In the genomic region with DNA sequence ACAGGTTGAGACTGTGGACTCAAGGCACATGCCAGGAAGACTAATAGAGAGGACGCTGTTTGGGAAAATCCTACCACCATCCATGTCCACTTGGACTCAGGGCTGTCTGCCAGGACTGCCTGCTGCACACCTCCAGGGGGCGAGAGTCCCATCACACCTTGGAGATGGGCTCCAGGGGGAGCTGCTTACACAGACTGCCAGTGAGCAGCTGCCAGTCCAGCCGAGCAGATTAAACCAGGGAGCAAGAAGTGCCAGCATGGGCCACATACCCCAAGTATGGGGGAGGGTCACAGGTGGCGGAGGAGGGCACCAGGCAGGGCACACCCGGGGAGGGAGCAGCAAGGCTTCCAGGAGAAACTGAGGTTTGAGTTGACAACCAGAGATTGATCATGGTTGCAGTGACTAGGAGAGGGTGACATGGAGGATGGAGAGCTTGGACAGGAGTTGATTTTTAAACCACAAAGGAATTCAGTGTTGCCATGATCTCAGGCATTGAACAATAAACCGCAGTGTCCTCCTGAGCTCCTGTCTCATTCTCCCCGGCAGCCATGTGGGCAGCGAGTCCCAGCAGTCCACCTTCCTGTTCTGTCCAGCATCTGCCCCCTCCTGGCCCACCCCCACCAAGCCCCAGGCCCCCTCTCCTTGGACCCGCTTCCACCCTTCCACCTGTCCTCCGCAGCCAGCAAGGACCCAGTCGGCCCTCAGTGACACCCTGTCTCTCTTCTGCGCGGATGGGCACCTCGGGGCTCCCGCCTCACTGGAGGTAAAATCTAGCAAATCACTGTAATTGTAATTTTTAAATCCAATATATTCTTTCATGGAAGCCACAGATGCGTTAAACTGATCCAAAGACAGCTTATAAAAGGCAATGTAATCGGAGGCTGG, we compare ENCODE assay signal across 10 cellular contexts. TPM values are rescaled to one million over a fixed set of nuclear protein-coding genes. Genes with fewer than 3 reads are reported as not detected.
DNase-seq lines count a peak whose midpoint lies in the region; ATAC-seq and TF ChIP-seq lines count a peak whose summit lies in the region.
"Had no signal": no experiment of that assay in that cellular context is flagged by ENCODE, and none has a peak within 500 bp of the region (broad histone marks: within the 10 kb centered on the region; RNA-seq: fewer than 3 reads in every experiment).

No MANE protein-coding gene starts in this region.

- WGBS in stomach, 5 donors: 62 to 73% (median 66%) methylated on average over 17 of the region's 17 CpGs
- 64 to 70% methylated on average over 17 of the region's 17 CpGs for WGBS in tibial nerve, 2 donors

- CTCF ChIA-PET in CD8-positive, alpha-beta memory T cell (lab: Charles Lee): interaction anchor here (0.7 to 4.8 kb wide), 10 partner anchors 12 to 222 kb away, joined by 3 to 94 read pairs (median 4); no protein-coding TSS in a partner anchor

- no peak overlapping the region for H3K4me3 ChIP-seq in LNCaP clone FGC (ENCODE audit: low read depth, low read length)
- H3K4me3 ChIP-seq in stomach: no peak overlapping the region
- no peak overlapping the region for H3K4me3 ChIP-seq in tibial nerve
- no peak overlapping the region for H3K4me3 ChIP-seq in CD8-positive, alpha-beta memory T cell (ENCODE audit: low read length)

- POLR2A ChIA-PET in CD8-positive, alpha-beta memory T cell (lab: Charles Lee): no interaction called here

- ATAC-seq in natural killer cell treated with Interleukin-12 subunit alpha and Interleukin-12 subunit beta and Interleukin-15 and Interleukin-18, amount 100 ng/mL, for 72 hours: no peak
- ATAC-seq in natural killer cell: no peak
- no peak for ATAC-seq in GM21423 (IDR thresholded peaks at IDR 0.05; ENCODE audit: unreplicated experiment)

- TF ChIP-seq EP300 in stomach (IDR thresholded peaks at IDR 0.05): no peak
- TF ChIP-seq EP300 in tibial nerve (IDR thresholded peaks at IDR 0.05): no peak

- H3K36me3 Mint-ChIP-seq in natural killer cell treated with Interleukin-12 subunit alpha and Interleukin-12 subunit beta and Interleukin-15 and Interleukin-18, amount 100 ng/mL, for 72 hours: no peaks in the 10 kb centered on the region
- H3K36me3 Mint-ChIP-seq in natural killer cell (no peaks in the 10 kb centered on the region), chondrocyte (ENCODE audit: low read depth) (no peaks in the 10 kb centered on the region)
- no peaks in the 10 kb centered on the region for H3K36me3 Mint-ChIP-seq in CD8-positive, alpha-beta memory T cell
- H3K36me3 Mint-ChIP-seq: mesothelial cell of epicardium had no signal

- no peak for TF ChIP-seq CTCF in natural killer cell (IDR thresholded peaks at IDR 0.05)
- peak; percentile 39 for TF ChIP-seq CTCF in LNCaP clone FGC (IDR thresholded peaks at IDR 0.05; ENCODE audit: control insufficient read depth, extremely low read depth, insufficient read depth)
- TF ChIP-seq CTCF in chondrocyte (IDR thresholded peaks at IDR 0.05): no peak
- no peak for TF ChIP-seq CTCF in stomach (IDR thresholded peaks at IDR 0.05)
- TF ChIP-seq CTCF in tibial nerve (IDR thresholded peaks at IDR 0.05): no peak

- peak; percentile 50 for DNase-seq in natural killer cell treated with Interleukin-12 subunit alpha and Interleukin-12 subunit beta and Interleukin-15 and Interleukin-18, amount 100 ng/mL, for 72 hours (ENCODE audit: low spot score)
- DNase-seq in natural killer cell: no peak
- no peak for DNase-seq in LNCaP clone FGC (ENCODE audit: low read depth)
- peak; percentile 72 for DNase-seq in chondrocyte (ENCODE audit: low spot score)
- no peak for DNase-seq in stomach
- DNase-seq in tibial nerve (ENCODE audit: low spot score in 2 of 2): no peak
- DNase-seq in CD8-positive, alpha-beta memory T cell: no peak

- no peak overlapping the region for H3K4me3 Mint-ChIP-seq in natural killer cell treated with Interleukin-12 subunit alpha and Interleukin-12 subunit beta and Interleukin-15 and Interleukin-18, amount 100 ng/mL, for 72 hours
- H3K4me3 Mint-ChIP-seq in natural killer cell (no peak overlapping the region), chondrocyte (ENCODE audit: unreplicated experiment) (no peak overlapping the region)
- peak overlapping the region in 1 of 7 donors; percentile 42 for H3K4me3 Mint-ChIP-seq in CD8-positive, alpha-beta memory T cell

- no peak overlapping the region for H3K27ac Mint-ChIP-seq in natural killer cell treated with Interleukin-12 subunit alpha and Interleukin-12 subunit beta and Interleukin-15 and Interleukin-18, amount 100 ng/mL, for 72 hours
- H3K27ac Mint-ChIP-seq in natural killer cell (no peak overlapping the region), chondrocyte (ENCODE audit: unreplicated experiment) (no peak overlapping the region)
- no peak overlapping the region for H3K27ac Mint-ChIP-seq in CD8-positive, alpha-beta memory T cell
- H3K27ac Mint-ChIP-seq: T-helper 17 cell had no signal

- H3K9me3 ChIP-seq in stomach: no peaks in the 10 kb centered on the region
- no peaks in the 10 kb centered on the region for H3K9me3 ChIP-seq in tibial nerve
- no peaks in the 10 kb centered on the region for H3K9me3 ChIP-seq in CD8-positive, alpha-beta memory T cell (ENCODE audit: low read length)

- H3K27me3 ChIP-seq in stomach (peaks cover 0 to 39% (median 3%) of the 10 kb centered on the region in 3 donors), tibial nerve (no peaks in the 10 kb centered on the region)
- H3K27me3 ChIP-seq in CD8-positive, alpha-beta memory T cell (ENCODE audit: insufficient read depth, low read length, poor library complexity, severe bottlenecking): no peaks in the 10 kb centered on the region

- no peaks in the 10 kb centered on the region for H3K27me3 Mint-ChIP-seq in natural killer cell treated with Interleukin-12 subunit alpha and Interleukin-12 subunit beta and Interleukin-15 and Interleukin-18, amount 100 ng/mL, for 72 hours
- H3K27me3 Mint-ChIP-seq in natural killer cell (ENCODE audit: low read depth in 2 of 2): peaks cover 0 to 8% of the 10 kb centered on the region in 2 donors
- no peaks in the 10 kb centered on the region for H3K27me3 Mint-ChIP-seq in chondrocyte (ENCODE audit: low read depth)
- H3K27me3 Mint-ChIP-seq in CD8-positive, alpha-beta memory T cell: peaks cover 7 to 10% of the 10 kb centered on the region in 2 donors

- intact Hi-C loops in natural killer cell (cut with micrococcal nuclease) (no loop called here), stomach (cut with DNase I; ENCODE audit: low total_unique reads) (loop anchor here (5.0 kb wide), 1 partner anchor 203 kb away; no protein-coding TSS in a partner anchor)

- H3K4me1 ChIP-seq in stomach (peaks cover 27 to 33% (median 31%) of the 10 kb centered on the region in 4 donors), tibial nerve (peaks cover 0 to 28% (median 18%) of the 10 kb centered on the region in 4 donors)
- peaks cover 11% of the 10 kb centered on the region for H3K4me1 ChIP-seq in CD8-positive, alpha-beta memory T cell (ENCODE audit: insufficient read depth, low read length)

- H3K27ac ChIP-seq in stomach: no peak overlapping the region
- no peak overlapping the region for H3K27ac ChIP-seq in tibial nerve
- H3K27ac ChIP-seq in CD8-positive, alpha-beta memory T cell (ENCODE audit: low read depth, low read length): no peak overlapping the region

- TF ChIP-seq POLR2A in stomach (IDR thresholded peaks at IDR 0.05): no peak
- TF ChIP-seq POLR2A in tibial nerve (IDR thresholded peaks at IDR 0.05): no peak

- H3K4me1 Mint-ChIP-seq in natural killer cell treated with Interleukin-12 subunit alpha and Interleukin-12 subunit beta and Interleukin-15 and Interleukin-18, amount 100 ng/mL, for 72 hours (ENCODE audit: low read depth in 2 of 2): no peaks in the 10 kb centered on the region
- H3K4me1 Mint-ChIP-seq in natural killer cell (peaks cover 0 to 7% of the 10 kb centered on the region in 2 donors), chondrocyte (ENCODE audit: low read depth) (peaks cover 30% of the 10 kb centered on the region)
- peaks cover 0 to 15% (median 1%) of the 10 kb centered on the region in 3 donors for H3K4me1 Mint-ChIP-seq in CD8-positive, alpha-beta memory T cell

- H3K9me3 Mint-ChIP-seq in natural killer cell treated with Interleukin-12 subunit alpha and Interleukin-12 subunit beta and Interleukin-15 and Interleukin-18, amount 100 ng/mL, for 72 hours: no peaks in the 10 kb centered on the region
- H3K9me3 Mint-ChIP-seq in natural killer cell (no peaks in the 10 kb centered on the region), chondrocyte (ENCODE audit: low read depth) (no peaks in the 10 kb centered on the region)
- H3K9me3 Mint-ChIP-seq in CD8-positive, alpha-beta memory T cell: no peaks in the 10 kb centered on the region
- H3K9me3 Mint-ChIP-seq: mesothelial cell of epicardium had no signal

- no peaks in the 10 kb centered on the region for H3K36me3 ChIP-seq in stomach
- H3K36me3 ChIP-seq in tibial nerve: no peaks in the 10 kb centered on the region
- H3K36me3 ChIP-seq in CD8-positive, alpha-beta memory T cell (ENCODE audit: insufficient read depth, low read length): no peaks in the 10 kb centered on the region

RNA-seq across cellular contexts. Expression of gene VAV2, which starts 3.1 kb away (rescaled TPM):
- 1 to 10 TPM; 1.9 to 6.7 TPM for total RNA-seq in natural killer cell treated with Interleukin-12 subunit alpha and Interleukin-12 subunit beta and Interleukin-15 and Interleukin-18, amount 100 ng/mL, for 72 hours
- total RNA-seq in natural killer cell (1 to 10 TPM; 3.9 to 5.1 (median 4.8) TPM), chondrocyte (17.7 to 34.2 TPM (median 19.3 TPM) in 3 replicates), stomach (10 to 100 TPM in 2 of 5 donors, 1 to 10 TPM in 3; 4.1 to 14.2 (median 6.7) TPM), tibial nerve (10 to 100 TPM; 10.3 to 20.1 (median 13.1) TPM)
- polyA plus RNA-seq in stomach: 1 to 10 TPM; 4.1 to 7.8 (median 7.3) TPM
- total RNA-seq in CD8-positive, alpha-beta memory T cell: 1 to 10 TPM; 6.0 to 7.6 TPM
- 1.1 TPM for polyA plus RNA-seq in CD8-positive, alpha-beta memory T cell

RNA-seq across cellular contexts. Expression of gene BRD3OS, which starts 30.0 kb away (rescaled TPM):
- 10 to 100 TPM in 1 of 2 donors, 1 to 10 TPM in 1; 9.6 to 10.7 TPM for total RNA-seq in natural killer cell treated with Interleukin-12 subunit alpha and Interleukin-12 subunit beta and Interleukin-15 and Interleukin-18, amount 100 ng/mL, for 72 hours
- 1 to 10 TPM; 5.5 to 6.8 (median 6.5) TPM for total RNA-seq in natural killer cell
- total RNA-seq in chondrocyte: 13.7 to 27.6 TPM (median 15.7 TPM) in 3 replicates
- 10 to 100 TPM in 1 of 5 donors, 1 to 10 TPM in 3, not detected in 1; 2.4 to 12.0 (median 4.4) TPM for total RNA-seq in stomach
- polyA plus RNA-seq in stomach: 1 to 10 TPM; 4.7 to 9.0 (median 8.2) TPM
- total RNA-seq in tibial nerve: 10 to 100 TPM in 3 of 4 donors, 1 to 10 TPM in 1; 9.2 to 28.2 (median 13.7) TPM
- total RNA-seq in CD8-positive, alpha-beta memory T cell: 10 to 100 TPM; 15.4 TPM
- polyA plus RNA-seq in CD8-positive, alpha-beta memory T cell: 26.2 TPM

Comparison
In these comparisons a context has a peak if more than half of its experiments do, and no peak if none do; other contexts are left out.
1. DNase-seq: peak in natural killer cell treated with Interleukin-12 subunit alpha and Interleukin-12 subunit beta and Interleukin-15 and Interleukin-18, amount 100 ng/mL, for 72 hours (single experiment) and chondrocyte (single experiment); none in natural killer cell (single experiment), LNCaP clone FGC (single experiment), stomach (single experiment), tibial nerve (0 of 2) and CD8-positive, alpha-beta memory T cell (0 of 5).